In the genomic region with DNA sequence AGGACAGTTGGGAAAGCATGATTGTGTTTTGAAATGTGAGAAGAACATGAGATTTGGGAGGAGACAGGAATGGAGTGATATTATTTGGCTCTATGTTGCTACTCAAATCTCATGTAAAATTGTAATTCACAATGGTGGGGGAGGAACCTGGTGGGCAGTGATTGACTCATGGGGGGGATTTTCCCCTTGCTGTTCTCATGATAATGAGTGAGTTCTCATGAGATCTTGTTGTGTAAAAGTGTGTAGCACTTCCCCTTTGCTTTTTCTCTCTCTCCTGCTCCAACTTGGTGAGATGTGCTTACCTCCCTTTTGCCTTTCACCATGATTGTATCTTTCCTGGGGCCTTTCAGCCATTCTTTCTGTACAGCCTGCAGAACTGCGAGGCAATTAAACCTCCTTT, we compare ENCODE assay signal across 21 cellular contexts.
"Had no signal": no experiment of that assay in that cellular context is flagged by ENCODE, and none has a peak within 500 bp of the region (broad histone marks: within the 10 kb centered on the region; RNA-seq: fewer than 3 reads in every experiment).

No MANE protein-coding gene starts in this region.

- H3K27ac ChIP-seq: RWPE1 had no signal

- H3K36me3 ChIP-seq: MG63 had no signal

- H3K27me3 ChIP-seq: MG63 had no signal

- H3K9me3 ChIP-seq: MG63, SK-N-SH had no signal

- DNase-seq: KBM-7, MG63, NCI-H1092, NCI-H1105 treated with DMSO at 0.1 percent for 48 hours, NCI-H1417 treated with DMSO at 0.1 percent for 48 hours, NCI-H146, NCI-H1694 treated with DMSO at 0.1 percent for 48 hours, NCI-H1930, NCI-H2081 treated with DMSO at 0.1 percent for 48 hours, NCI-H2171, NCI-H226, NCI-H446, NCI-H510A, NCI-H524 treated with DMSO at 0.1 percent for 48 hours, NCI-H774, PC-3, SHP77, SK-N-SH, T-helper 1 cell had no signal

- H3K4me2 ChIP-seq: SK-N-SH had no signal

- ATAC-seq: Panc1, PC-3 had no signal

- H3K9me2 ChIP-seq: SK-N-SH had no signal

- H3K9ac ChIP-seq: SK-N-SH had no signal

- H3K4me3 ChIP-seq: MG63 had no signal
